12 cellular contexts compared by ENCODE assay signal in genomic region chr10:13658864-13659685, GRCh38.
DNase-seq lines count a peak whose midpoint lies in the region; ATAC-seq, FAIRE-seq and TF ChIP-seq lines count a peak whose summit lies in the region.
"Had no signal": no experiment of that assay in that cellular context is flagged by ENCODE, and none has a peak within 500 bp of the region (broad histone marks: within the 10 kb centered on the region; RNA-seq: fewer than 3 reads in every experiment).

No MANE protein-coding gene starts in this region.

- TF ChIP-seq POLR2A in GM12892 (IDR thresholded peaks at IDR 0.05; ENCODE audit: low read depth, low read length): no peak
- no peak for TF ChIP-seq POLR2A in suprapubic skin (IDR thresholded peaks at IDR 0.05)

- WGBS in suprapubic skin: 79% methylated on average over 18 of the region's 21 CpGs
- WGBS in trophoblast cell (ENCODE audit: extremely low coverage, insufficient coverage, insufficient read length): no CpG with 5 or more reads among the region's 21 CpGs

- H3K36me3 Mint-ChIP-seq in activated naive CD8-positive, alpha-beta T cell treated with anti-CD3 and anti-CD28 coated beads, Interleukin-2, amount 10 ng/mL, durations not matched to agents 7 days and 5 days: no peaks in the 10 kb centered on the region

- H3K4me3 ChIP-seq in suprapubic skin: no peak overlapping the region
- no peak overlapping the region for H3K4me3 ChIP-seq in trophoblast cell (ENCODE audit: low read depth, low read length)

- H3K27me3 ChIP-seq in suprapubic skin (no peaks in the 10 kb centered on the region), trophoblast cell (ENCODE audit: insufficient read depth, low read length) (no peaks in the 10 kb centered on the region)

- no peak overlapping the region for H3K4me2 ChIP-seq in trophoblast cell (ENCODE audit: low read length)

- peak overlapping the region; percentile 35 for H3K4me3 Mint-ChIP-seq in activated naive CD8-positive, alpha-beta T cell treated with anti-CD3 and anti-CD28 coated beads, Interleukin-2, amount 10 ng/mL, durations not matched to agents 7 days and 5 days
- H3K4me3 Mint-ChIP-seq: neural crest cell, type B pancreatic cell had no signal

- no peak overlapping the region for H3K23ac ChIP-seq in trophoblast cell (ENCODE audit: low read length)

- no peak for TF ChIP-seq EP300 in suprapubic skin (IDR thresholded peaks at IDR 0.05)

- H2BK120ac ChIP-seq in trophoblast cell (ENCODE audit: insufficient read depth, low read length, poor library complexity): no peak overlapping the region

- H3K9ac ChIP-seq in trophoblast cell (ENCODE audit: low read length): no peak overlapping the region

- H3K14ac ChIP-seq in trophoblast cell (ENCODE audit: low read length): no peak overlapping the region

- peaks cover 6% of the 10 kb centered on the region for H3K27me3 Mint-ChIP-seq in activated naive CD8-positive, alpha-beta T cell treated with anti-CD3 and anti-CD28 coated beads, Interleukin-2, amount 10 ng/mL, durations not matched to agents 7 days and 5 days
- H3K27me3 Mint-ChIP-seq: T-cell, type B pancreatic cell had no signal

- H2BK5ac ChIP-seq in trophoblast cell (ENCODE audit: low read depth, low read length, poor library complexity): no peak overlapping the region

- intact Hi-C loops in Right ventricle myocardium superior (cut with DNase I): no loop called here

- H3K36me3 ChIP-seq in suprapubic skin: peaks cover 63% of the 10 kb centered on the region
- peaks cover 53 to 66% of the 10 kb centered on the region in 2 experiments for H3K36me3 ChIP-seq in trophoblast cell (ENCODE audit: control insufficient read depth in 1 of 2, insufficient read depth in 2 of 2, low read length in 2 of 2)

- DNase-seq in GM12892 (ENCODE audit: insufficient read length) (no peak), Right ventricle myocardium superior (peak; percentile 81), putamen (ENCODE audit: low spot score) (peak; percentile 33), suprapubic skin (ENCODE audit: low spot score in 2 of 2) (no peak), trophoblast cell (no peak), foreskin melanocyte (no peak)
- DNase-seq in activated naive CD8-positive, alpha-beta T cell treated with anti-CD3 and anti-CD28 coated beads, Interleukin-2, amount 10 ng/mL, durations not matched to agents 7 days and 5 days: peak; percentile 45
- DNase-seq in activated CD4-positive, alpha-beta T cell treated with anti-CD3 and anti-CD28 coated beads, Interleukin-2, amount 50 U/mL, for 48 hours: no peak
- DNase-seq: cortex of kidney had no signal

- H4K12ac ChIP-seq in trophoblast cell (ENCODE audit: low read depth, low read length): no peak overlapping the region

- H3K4ac ChIP-seq in trophoblast cell (ENCODE audit: low read depth, low read length): no peak overlapping the region

- peak; percentile 38 for FAIRE-seq in GM12892 (lab: Jason Lieb, UNC)

- no peak overlapping the region for H4K8ac ChIP-seq in trophoblast cell (ENCODE audit: low read depth, low read length)

- H3K18ac ChIP-seq in trophoblast cell (ENCODE audit: low read length): no peak overlapping the region

- no peak overlapping the region for H3K27ac ChIP-seq in suprapubic skin
- no peak overlapping the region for H3K27ac ChIP-seq in trophoblast cell (ENCODE audit: low read depth, low read length)

- H3K4me1 Mint-ChIP-seq in activated naive CD8-positive, alpha-beta T cell treated with anti-CD3 and anti-CD28 coated beads, Interleukin-2, amount 10 ng/mL, durations not matched to agents 7 days and 5 days: peaks cover 14% of the 10 kb centered on the region

- H3K79me2 ChIP-seq in trophoblast cell (ENCODE audit: control insufficient read depth, insufficient read depth, low read length, poor library complexity): no peaks in the 10 kb centered on the region

- H4K91ac ChIP-seq in trophoblast cell (ENCODE audit: low read depth, low read length): no peak overlapping the region

- TF ChIP-seq CTCF in suprapubic skin (IDR thresholded peaks at IDR 0.05): no peak

- H3K4me1 ChIP-seq in suprapubic skin (peaks cover 23% of the 10 kb centered on the region), trophoblast cell (ENCODE audit: control insufficient read depth in 1 of 2, insufficient read depth in 2 of 2, low read length in 2 of 2) (no peaks in the 10 kb centered on the region)

- no peak for ATAC-seq in activated naive CD8-positive, alpha-beta T cell treated with anti-CD3 and anti-CD28 coated beads, Interleukin-2, amount 10 ng/mL, durations not matched to agents 7 days and 5 days (ENCODE audit: low read depth)
- ATAC-seq in Right ventricle myocardium superior (ENCODE audit: poor library complexity): peak; percentile 54

- H3K9me3 ChIP-seq in suprapubic skin (no peaks in the 10 kb centered on the region), trophoblast cell (ENCODE audit: insufficient read depth, low read depth, low read length) (peaks cover 4% of the 10 kb centered on the region)

- H2AFZ ChIP-seq in trophoblast cell (ENCODE audit: insufficient read depth, low read length, poor library complexity): no peak overlapping the region

- no peaks in the 10 kb centered on the region for H3K9me3 Mint-ChIP-seq in activated naive CD8-positive, alpha-beta T cell treated with anti-CD3 and anti-CD28 coated beads, Interleukin-2, amount 10 ng/mL, durations not matched to agents 7 days and 5 days
- H3K9me3 Mint-ChIP-seq: neural crest cell, T-cell, type B pancreatic cell had no signal

- peak overlapping the region; percentile 21 for H3K27ac Mint-ChIP-seq in activated naive CD8-positive, alpha-beta T cell treated with anti-CD3 and anti-CD28 coated beads, Interleukin-2, amount 10 ng/mL, durations not matched to agents 7 days and 5 days
- H3K27ac Mint-ChIP-seq: T-cell had no signal

- no peaks in the 10 kb centered on the region for H3K79me1 ChIP-seq in trophoblast cell (ENCODE audit: low read length)

- POLR2A ChIA-PET in activated naive CD8-positive, alpha-beta T cell treated with anti-CD3 and anti-CD28 coated beads, Interleukin-2, amount 10 ng/mL, durations not matched to agents 7 days and 5 days (lab: Charles Lee): interaction anchor here (0.9 kb wide), 1 partner anchor 128 kb away, joined by 3 read pairs; no protein-coding TSS in a partner anchor

- H2BK12ac ChIP-seq in trophoblast cell (ENCODE audit: low read length): no peak overlapping the region

- H2AK5ac ChIP-seq in trophoblast cell (ENCODE audit: low read length): no peak overlapping the region

Comparison
In these comparisons a context has a peak if more than half of its experiments do, and no peak if none do; other contexts are left out.
1. DNase-seq: peak in activated naive CD8-positive, alpha-beta T cell treated with anti-CD3 and anti-CD28 coated beads, Interleukin-2, amount 10 ng/mL, durations not matched to agents 7 days and 5 days (single experiment), Right ventricle myocardium superior (single experiment) and putamen (single experiment); none in GM12892 (single experiment), suprapubic skin (0 of 2), trophoblast cell (0 of 2), foreskin melanocyte (single experiment) and activated CD4-positive, alpha-beta T cell treated with anti-CD3 and anti-CD28 coated beads, Interleukin-2, amount 50 U/mL, for 48 hours (0 of 2).